In genomic region chr6:84027340-84028183, GRCh38 we compare ENCODE assay signal across 1 cellular context.
TF ChIP-seq lines count a peak whose summit lies in the region.

No MANE protein-coding gene starts in this region.

TF ChIP-seq in GM23338, 12 proteins besides CTCF, POLR2A, EP300 and RAD21 (continued from another document):
- TF ChIP-seq ETS1 (IDR thresholded peaks at IDR 0.05): no peak
- TF ChIP-seq EZH2phosphoT487 (IDR thresholded peaks at IDR 0.05; ENCODE audit: unreplicated experiment): no peak
- TF ChIP-seq EZH2 (IDR thresholded peaks at IDR 0.05; ENCODE audit: low read depth, unreplicated experiment): no peak
- no peak for TF ChIP-seq ZNF114 (CRISPR knock-in tag; IDR thresholded peaks at IDR 0.05)
- TF ChIP-seq ZNF331 (CRISPR knock-in tag; IDR thresholded peaks at IDR 0.05; ENCODE audit: low read depth): no peak
- no peak for TF ChIP-seq JUNB (IDR thresholded peaks at IDR 0.05; ENCODE audit: unreplicated experiment)
- no peak for TF ChIP-seq CREB1 (CRISPR knock-in tag; IDR thresholded peaks at IDR 0.05; ENCODE audit: low read depth)
- TF ChIP-seq POLR2AphosphoS5 (IDR thresholded peaks at IDR 0.05; ENCODE audit: low read depth): no peak
